2 cellular contexts compared by ENCODE assay signal in the genomic region with DNA sequence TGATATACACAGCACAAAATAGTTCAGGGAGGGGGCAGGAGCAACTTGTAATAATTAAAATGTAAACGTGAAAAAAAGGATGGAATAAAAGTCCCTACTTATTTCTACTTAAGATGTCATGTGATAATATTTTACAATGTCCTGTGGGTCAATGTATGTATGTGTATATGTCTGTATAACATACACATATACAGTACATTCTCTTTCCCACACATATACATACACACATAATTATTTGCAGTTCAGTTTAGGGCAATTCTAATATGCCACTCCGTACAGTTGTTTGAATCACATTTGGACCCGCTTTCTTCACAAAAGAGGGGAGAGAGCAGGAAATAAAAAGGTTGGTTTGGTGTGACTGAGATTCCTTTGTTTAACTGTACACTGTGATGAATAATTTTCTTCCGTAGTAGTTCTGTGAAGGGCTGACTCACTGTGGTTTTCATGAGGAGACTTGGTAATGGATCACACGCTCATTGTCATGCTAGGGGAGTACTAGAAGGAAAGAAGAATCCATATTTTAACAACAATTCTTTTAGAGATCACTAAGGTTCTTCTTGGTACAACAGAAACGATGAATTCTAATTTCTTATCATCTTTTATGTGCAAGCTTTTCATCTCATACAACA.
TF ChIP-seq lines count a peak whose summit lies in the region.

No MANE protein-coding gene starts in this region.

TF ChIP-seq in IMR-90, 13 proteins besides CTCF, POLR2A, EP300 and RAD21:
- peak; percentile 57 for TF ChIP-seq RCOR1 (IDR thresholded peaks at IDR 0.05; ENCODE audit: insufficient replicate concordance, low read length)
- no peak for TF ChIP-seq BHLHE40 (IDR thresholded peaks at IDR 0.05; ENCODE audit: low read depth, low read length)
- peak; percentile 82; the same call in 1 of the 2 replicates for TF ChIP-seq NFE2L2 (IDR thresholded peaks at IDR 0.05; ENCODE audit: low read depth, low read length)
- TF ChIP-seq MAFK (IDR thresholded peaks at IDR 0.05; ENCODE audit: low read depth, low read length), result 0 out of 2 replicates have a peak, but pooled peaks have one; percentile 28
- TF ChIP-seq MXI1 (IDR thresholded peaks at IDR 0.05; ENCODE audit: borderline replicate concordance, low read depth, low read length), result no peak
- peak; percentile 94 for TF ChIP-seq FOS (IDR thresholded peaks at IDR 0.05; ENCODE audit: low read depth, low read length)

TF ChIP-seq in HepG2, 621 proteins besides CTCF, POLR2A, EP300 and RAD21:
- TF ChIP-seq ARNT2 (CRISPR knock-in tag; IDR thresholded peaks at IDR 0.05; ENCODE audit: low read depth) (no peak), TCF7L2 (IDR thresholded peaks at IDR 0.05; ENCODE audit: low read depth, low read length) (no peak), ZBTB20 (CRISPR knock-in tag; IDR thresholded peaks at IDR 0.05; ENCODE audit: borderline replicate concordance, low read depth) (no peak), ZNF607 (CRISPR knock-in tag; IDR thresholded peaks at IDR 0.05; ENCODE audit: borderline replicate concordance) (no peak)
- TF ChIP-seq, protein P1, sequence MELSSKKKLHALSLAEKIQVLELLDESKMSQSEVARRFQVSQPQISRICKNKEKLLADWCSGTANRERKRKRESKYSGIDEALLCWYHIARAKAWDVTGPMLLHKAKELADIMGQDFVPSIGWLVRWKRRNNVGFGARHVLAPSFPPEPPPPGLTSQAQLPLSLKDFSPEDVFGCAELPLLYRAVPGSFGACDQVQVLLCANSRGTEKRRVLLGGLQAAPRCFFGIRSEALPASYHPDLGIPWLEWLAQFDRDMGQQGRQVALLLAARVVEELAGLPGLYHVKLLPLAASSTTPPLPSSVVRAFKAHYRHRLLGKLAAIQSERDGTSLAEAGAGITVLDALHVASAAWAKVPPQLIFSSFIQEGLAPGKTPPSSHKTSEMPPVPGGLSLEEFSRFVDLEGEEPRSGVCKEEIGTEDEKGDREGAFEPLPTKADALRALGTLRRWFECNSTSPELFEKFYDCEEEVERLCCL (CRISPR knock-in tag; IDR thresholded peaks at IDR 0.05; ENCODE audit: borderline replicate concordance), result no peak
